In genomic region chr5:165227515-165227914, GRCh38 we compare ENCODE assay signal across 1 cellular context.
TF ChIP-seq lines count a peak whose summit lies in the region.

No MANE protein-coding gene starts in this region.

TF ChIP-seq in GM23338, 12 proteins besides CTCF, POLR2A, EP300 and RAD21:
- TF ChIP-seq, protein P1, sequence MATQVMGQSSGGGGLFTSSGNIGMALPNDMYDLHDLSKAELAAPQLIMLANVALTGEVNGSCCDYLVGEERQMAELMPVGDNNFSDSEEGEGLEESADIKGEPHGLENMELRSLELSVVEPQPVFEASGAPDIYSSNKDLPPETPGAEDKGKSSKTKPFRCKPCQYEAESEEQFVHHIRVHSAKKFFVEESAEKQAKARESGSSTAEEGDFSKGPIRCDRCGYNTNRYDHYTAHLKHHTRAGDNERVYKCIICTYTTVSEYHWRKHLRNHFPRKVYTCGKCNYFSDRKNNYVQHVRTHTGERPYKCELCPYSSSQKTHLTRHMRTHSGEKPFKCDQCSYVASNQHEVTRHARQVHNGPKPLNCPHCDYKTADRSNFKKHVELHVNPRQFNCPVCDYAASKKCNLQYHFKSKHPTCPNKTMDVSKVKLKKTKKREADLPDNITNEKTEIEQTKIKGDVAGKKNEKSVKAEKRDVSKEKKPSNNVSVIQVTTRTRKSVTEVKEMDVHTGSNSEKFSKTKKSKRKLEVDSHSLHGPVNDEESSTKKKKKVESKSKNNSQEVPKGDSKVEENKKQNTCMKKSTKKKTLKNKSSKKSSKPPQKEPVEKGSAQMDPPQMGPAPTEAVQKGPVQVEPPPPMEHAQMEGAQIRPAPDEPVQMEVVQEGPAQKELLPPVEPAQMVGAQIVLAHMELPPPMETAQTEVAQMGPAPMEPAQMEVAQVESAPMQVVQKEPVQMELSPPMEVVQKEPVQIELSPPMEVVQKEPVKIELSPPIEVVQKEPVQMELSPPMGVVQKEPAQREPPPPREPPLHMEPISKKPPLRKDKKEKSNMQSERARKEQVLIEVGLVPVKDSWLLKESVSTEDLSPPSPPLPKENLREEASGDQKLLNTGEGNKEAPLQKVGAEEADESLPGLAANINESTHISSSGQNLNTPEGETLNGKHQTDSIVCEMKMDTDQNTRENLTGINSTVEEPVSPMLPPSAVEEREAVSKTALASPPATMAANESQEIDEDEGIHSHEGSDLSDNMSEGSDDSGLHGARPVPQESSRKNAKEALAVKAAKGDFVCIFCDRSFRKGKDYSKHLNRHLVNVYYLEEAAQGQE (IDR thresholded peaks at IDR 0.05; ENCODE audit: unreplicated experiment) = no peak
- TF ChIP-seq ZNF331 (CRISPR knock-in tag; IDR thresholded peaks at IDR 0.05; ENCODE audit: low read depth) (no peak), ZNF462 (CRISPR knock-in tag; IDR thresholded peaks at IDR 0.05) (no peak), POLR2AphosphoS5 (IDR thresholded peaks at IDR 0.05; ENCODE audit: low read depth) (no peak), ETS1 (IDR thresholded peaks at IDR 0.05) (no peak), NANOG (IDR thresholded peaks at IDR 0.05; ENCODE audit: borderline replicate concordance) (no peak), STAT1 (IDR thresholded peaks at IDR 0.05; ENCODE audit: unreplicated experiment) (no peak), EZH2phosphoT487 (IDR thresholded peaks at IDR 0.05; ENCODE audit: unreplicated experiment) (no peak), JUNB (IDR thresholded peaks at IDR 0.05; ENCODE audit: unreplicated experiment) (no peak), EZH2 (IDR thresholded peaks at IDR 0.05; ENCODE audit: low read depth, unreplicated experiment) (no peak), ZNF114 (CRISPR knock-in tag; IDR thresholded peaks at IDR 0.05) (no peak)
